23 cellular contexts compared by ENCODE assay signal in the genomic region with DNA sequence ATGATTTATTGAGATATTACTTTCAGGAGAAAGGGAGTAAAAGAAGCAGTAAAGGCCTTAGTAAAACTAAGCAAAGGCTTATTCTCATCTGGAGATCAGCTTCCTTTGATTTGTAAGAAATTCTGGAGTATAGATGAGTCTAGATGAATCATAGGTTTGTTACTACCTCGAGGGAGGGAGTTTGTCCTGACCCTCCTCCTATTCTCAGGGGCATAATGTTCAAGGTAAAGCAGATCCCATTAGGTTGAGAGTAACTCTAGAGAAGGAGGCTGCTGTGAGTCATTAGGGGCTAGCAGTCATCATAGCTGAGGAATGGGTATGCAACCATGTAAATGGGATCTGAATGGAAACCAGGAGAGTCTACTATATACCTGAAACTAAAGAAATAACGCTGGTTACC.
A peak's percentile ranks its signal among the peaks of the same experiment; 100 is the strongest.
DNase-seq lines count a peak whose midpoint lies in the region; FAIRE-seq and TF ChIP-seq lines count a peak whose summit lies in the region.
"Had no signal": no experiment of that assay in that cellular context is flagged by ENCODE, and none has a peak within 500 bp of the region (broad histone marks: within the 10 kb centered on the region; RNA-seq: fewer than 3 reads in every experiment).

No MANE protein-coding gene starts in this region.

- intact Hi-C loops in mammary epithelial cell (cut with micrococcal nuclease) (no loop called here), MCF 10A (cut with micrococcal nuclease) (no loop called here)

- H3K36me3 ChIP-seq in mammary epithelial cell (ENCODE audit: insufficient read depth, low read length): no peaks in the 10 kb centered on the region
- no peaks in the 10 kb centered on the region for H3K36me3 ChIP-seq in bronchial epithelial cell (ENCODE audit: control insufficient read depth, insufficient read depth, low read length)
- H3K36me3 ChIP-seq in small intestine (ENCODE audit: control insufficient read depth in 2 of 2, insufficient read depth in 2 of 2, low read length in 2 of 2): no peaks in the 10 kb centered on the region
- H3K36me3 ChIP-seq: BLaER1 had no signal

- no TSS peak for BruUV-seq in mammary epithelial cell (replicated peaks; lab: Mats Ljungman, UMichigan)
- no TSS peak for BruUV-seq in MCF 10A (replicated peaks; lab: Mats Ljungman, UMichigan)

- peaks cover 12% of the 10 kb centered on the region for H3K4me1 Mint-ChIP-seq in MCF 10A (ENCODE audit: insufficient read depth, unreplicated experiment)
- H3K4me1 Mint-ChIP-seq: B cell; CD4-positive, CD25-positive, alpha-beta regulatory T cell; GM23338; H9 had no signal

- H3K79me2 ChIP-seq in mammary epithelial cell (ENCODE audit: insufficient read depth, low read length): no peaks in the 10 kb centered on the region

- H3K27me3 ChIP-seq in mammary epithelial cell (ENCODE audit: insufficient read depth, low read length): no peaks in the 10 kb centered on the region
- H3K27me3 ChIP-seq in bronchial epithelial cell (ENCODE audit: control insufficient read depth, insufficient read depth, low read length): no peaks in the 10 kb centered on the region
- H3K27me3 ChIP-seq in small intestine (ENCODE audit: control insufficient read depth in 2 of 2, insufficient read depth in 2 of 2, low read length in 2 of 2): no peaks in the 10 kb centered on the region
- H3K27me3 ChIP-seq: BLaER1 had no signal

- 82% methylated on average over 2 of the region's 2 CpGs for WGBS in mammary epithelial cell (ENCODE audit: low coverage, missing lambda C conversion rate)
- 33 to 63% (median 43%) methylated on average over 2 of the region's 2 CpGs for WGBS in small intestine, 3 donors

- peak; percentile 51 for DNase-seq in mammary epithelial cell
- no peak for DNase-seq in MCF 10A (ENCODE audit: unreplicated experiment)
- DNase-seq in bronchial epithelial cell (ENCODE audit: low read depth): peak; percentile 63
- DNase-seq in fibroblast of mammary gland (ENCODE audit: low read depth): peak; percentile 43
- DNase-seq in NCI-H774 (lab: John Stamatoyannopoulos, UW): no peak
- DNase-seq in NCI-H1417 treated with DMSO at 0.1 percent for 48 hours (lab: John Stamatoyannopoulos, UW): no peak
- no peak for DNase-seq in NCI-H1105 treated with DMSO at 0.1 percent for 48 hours (lab: John Stamatoyannopoulos, UW)
- no peak for DNase-seq in small intestine
- DNase-seq: Caco-2; CD4-positive, CD25-positive, alpha-beta regulatory T cell; CD8-positive, alpha-beta T cell; DMS153; DND-41; GDM1; H9 had no signal

- no peak for FAIRE-seq in bronchial epithelial cell (lab: Jason Lieb, UNC)
- no peak for FAIRE-seq in small intestine (lab: Jason Lieb, UNC)
- FAIRE-seq: A204.1, GM12878, GM19239 had no signal

- H3K27ac ChIP-seq in mammary epithelial cell (ENCODE audit: insufficient read depth, low read depth, low read length) (peak overlapping the region; percentile 0), small intestine (ENCODE audit: low read depth in 1 of 2, low read length in 1 of 2) (no peak overlapping the region)
- H3K27ac ChIP-seq: 22Rv1, BLaER1, C4-2B had no signal

- H3K9me3 ChIP-seq in mammary epithelial cell (replicated peaks; ENCODE audit: insufficient read depth, low read length) (no peaks in the 10 kb centered on the region), small intestine (ENCODE audit: control insufficient read depth, low read depth) (no peaks in the 10 kb centered on the region)
- H3K9me3 ChIP-seq: Caco-2 had no signal

- peaks cover 32% of the 10 kb centered on the region for H3K4me1 ChIP-seq in mammary epithelial cell (ENCODE audit: insufficient read depth, low read length)
- H3K4me1 ChIP-seq in small intestine (ENCODE audit: control insufficient read depth in 2 of 2, insufficient read depth in 1 of 2, low read depth in 1 of 2, low read length in 1 of 2): no peaks in the 10 kb centered on the region
- H3K4me1 ChIP-seq: BLaER1, Caco-2 had no signal

- POLR2A ChIA-PET in MCF 10A (lab: Yijun Ruan, JAX): interaction anchor here (0.5 to 0.7 kb wide), 3 partner anchors 209 to 951 kb away, joined by 3 to 4 read pairs (median 3); partner anchors contain the start of gene NDUFS4

- H3K27me3 Mint-ChIP-seq in MCF 10A (ENCODE audit: insufficient read depth, unreplicated experiment): no peaks in the 10 kb centered on the region
- H3K27me3 Mint-ChIP-seq: CD4-positive, CD25-positive, alpha-beta regulatory T cell had no signal

- H3K9me3 Mint-ChIP-seq in MCF 10A (ENCODE audit: unreplicated experiment): peaks cover 14% of the 10 kb centered on the region
- H3K9me3 Mint-ChIP-seq: CD8-positive, alpha-beta T cell had no signal

- CTCF ChIA-PET in mammary epithelial cell (lab: Charles Lee; ENCODE audit: low non-redundant PET) (no interaction called here), MCF 10A (lab: Yijun Ruan, JAX) (interaction anchor here (0.5 to 1.0 kb wide), 4 partner anchors 12 to 604 kb away, joined by 3 read pairs; no protein-coding TSS in a partner anchor)

- H3K4me3 ChIP-seq in mammary epithelial cell (replicated peaks in 1 of 3; ENCODE audit: insufficient read depth in 1 of 3, low read depth in 2 of 3, low read length in 3 of 3) (no peak overlapping the region), bronchial epithelial cell (ENCODE audit: low read depth, low read length) (no peak overlapping the region), fibroblast of mammary gland (ENCODE audit: control insufficient read depth, low read depth, low read length) (no peak overlapping the region), small intestine (ENCODE audit: low read depth in 1 of 2, low read length in 2 of 2) (no peak overlapping the region)
- H3K4me3 ChIP-seq: BLaER1, GM12878, GM23338 had no signal

- TF ChIP-seq CTCF in mammary epithelial cell (conservative IDR thresholded peaks at IDR 0.05 in 1 of 2, IDR thresholded peaks at IDR 0.05 in 1 of 2; ENCODE audit: extremely low read depth in 1 of 2, insufficient read depth in 1 of 2, low read depth in 1 of 2, low read length in 2 of 2) (no peak), MCF 10A (IDR thresholded peaks at IDR 0.05; ENCODE audit: unreplicated experiment) (no peak), bronchial epithelial cell (IDR thresholded peaks at IDR 0.05; ENCODE audit: insufficient read depth, low read length, severe bottlenecking) (no peak), fibroblast of mammary gland (conservative IDR thresholded peaks at IDR 0.05; ENCODE audit: control insufficient read depth, insufficient read depth, low read depth, low read length) (no peak)

- H3K4me2 ChIP-seq in mammary epithelial cell (ENCODE audit: insufficient read depth, low read depth, low read length): no peak overlapping the region
- H3K4me2 ChIP-seq: BLaER1, GM23338 had no signal

- peak overlapping the region; percentile 31 for H2AFZ ChIP-seq in mammary epithelial cell (ENCODE audit: low read depth, low read length)
- H2AFZ ChIP-seq: GM23338 had no signal

- no peak overlapping the region for H3K9ac ChIP-seq in mammary epithelial cell (ENCODE audit: insufficient read depth, low read length)
- H3K9ac ChIP-seq: BLaER1 had no signal

- H3K4me3 Mint-ChIP-seq in MCF 10A (ENCODE audit: unreplicated experiment): no peak overlapping the region
- H3K4me3 Mint-ChIP-seq: B cell; CD4-positive, CD25-positive, alpha-beta regulatory T cell; CD8-positive, alpha-beta T cell; GM23338; H9 had no signal

- dilution Hi-C loops in mammary epithelial cell (cut with HindIII; ENCODE audit: low sequenced_read_pairs): no loop called here

- in situ Hi-C loops in mammary epithelial cell (cut with MboI; ENCODE audit: low sequenced_read_pairs in 2 of 2): no loop called here

- no peak overlapping the region for H3K27ac Mint-ChIP-seq in MCF 10A (ENCODE audit: low read depth, unreplicated experiment)
- H3K27ac Mint-ChIP-seq: B cell; CD4-positive, CD25-positive, alpha-beta regulatory T cell; CD8-positive, alpha-beta T cell; GM23338; H9 had no signal

- H3K36me3 Mint-ChIP-seq in MCF 10A (ENCODE audit: insufficient read depth, unreplicated experiment): no peaks in the 10 kb centered on the region
- H3K36me3 Mint-ChIP-seq: CD4-positive, CD25-positive, alpha-beta regulatory T cell; CD8-positive, alpha-beta T cell had no signal

- H4K20me1 ChIP-seq in mammary epithelial cell (ENCODE audit: insufficient read depth, low read length): no peaks in the 10 kb centered on the region
- H4K20me1 ChIP-seq: BLaER1 had no signal

Comparison
In these comparisons a context has a peak if more than half of its experiments do, and no peak if none do; other contexts are left out.
1. DNase-seq: peak in mammary epithelial cell (single experiment), bronchial epithelial cell (single experiment) and fibroblast of mammary gland (single experiment); none in MCF 10A (single experiment), NCI-H774 (single experiment), NCI-H1417 treated with DMSO at 0.1 percent for 48 hours (single experiment), NCI-H1105 treated with DMSO at 0.1 percent for 48 hours (single experiment) and small intestine (single experiment).